ENCODE assay signal across 8 cellular contexts in the genomic region with DNA sequence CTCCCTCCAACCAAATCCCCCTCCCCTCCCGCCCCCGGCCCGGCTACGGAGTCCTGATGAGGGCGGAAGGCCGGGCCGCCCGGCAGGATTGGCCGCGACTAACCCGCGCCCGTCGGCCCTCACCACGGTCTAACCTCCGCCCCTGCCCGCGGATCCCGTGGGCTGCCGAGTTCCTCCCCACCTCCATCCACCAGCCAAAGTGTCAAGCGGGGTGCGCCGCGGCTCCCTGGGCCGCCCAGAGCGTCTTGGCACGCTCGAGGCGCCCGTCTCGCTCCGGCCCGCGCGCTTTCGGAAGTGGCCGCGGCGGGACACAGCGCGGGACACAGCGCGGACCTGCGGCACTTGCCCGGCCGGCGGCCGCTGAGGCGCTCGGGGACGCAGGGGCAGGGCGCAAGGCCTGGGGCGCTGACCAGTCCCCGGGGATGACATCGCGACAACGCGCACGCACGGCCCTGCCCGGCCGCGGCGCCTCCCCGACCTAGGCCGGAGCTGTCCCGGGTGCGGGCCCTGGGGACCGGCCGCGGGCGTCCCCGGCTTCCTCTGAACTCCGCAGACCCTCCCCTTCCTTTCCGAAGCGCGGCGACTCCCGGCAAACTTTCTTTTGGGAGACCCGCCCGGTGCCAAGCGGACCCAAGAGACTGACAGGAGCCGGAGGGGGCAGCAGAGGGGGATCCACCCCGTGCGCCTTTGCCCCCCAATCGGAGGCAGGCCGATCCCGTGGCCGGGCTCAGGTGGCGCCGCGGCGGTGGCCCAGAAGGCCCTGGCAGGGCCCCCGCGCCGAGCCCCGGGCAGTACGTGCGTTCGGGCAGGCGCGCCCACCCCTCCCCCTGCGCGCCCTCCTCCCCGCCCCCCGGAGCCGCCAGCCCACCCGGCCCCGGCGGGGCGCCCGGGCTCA.
DNase-seq lines count a peak whose midpoint lies in the region; FAIRE-seq and TF ChIP-seq lines count a peak whose summit lies in the region.

No MANE protein-coding gene starts in this region.

- TF ChIP-seq CTCF in GM13976 (IDR thresholded peaks at IDR 0.05; ENCODE audit: borderline replicate concordance, control extremely low read depth, extremely low read depth, insufficient read depth, missing control alignments), result no peak

- no peaks in the 10 kb centered on the region for H3K36me3 ChIP-seq in neuron (ENCODE audit: insufficient read depth, low read length)

- TF ChIP-seq POLR2A in H54 (IDR thresholded peaks at IDR 0.05; ENCODE audit: low read depth, low read length), result no peak

- no peak for FAIRE-seq in H54 (lab: Jason Lieb, UNC)
- no peak for FAIRE-seq in frontal cortex (lab: Jason Lieb, UNC)

- DNase-seq in GM13976 (ENCODE audit: low spot score) (peak; percentile 68), H54 (ENCODE audit: insufficient read length, low spot score) (peak; percentile 26), LoVo (ENCODE audit: low spot score) (peak; percentile 38), frontal cortex (ENCODE audit: low spot score in 2 of 2) (peak; percentile 60 to 77), NCI-H2107 treated with DMSO at 0.1 percent for 48 hours (lab: John Stamatoyannopoulos, UW; ENCODE audit: unreplicated experiment) (no peak), NOMO-1 treated with dmso at 0.1 percent for 144 hours (lab: John Stamatoyannopoulos, UW; ENCODE audit: unreplicated experiment) (no peak)
- DNase-seq in activated effector memory CD4-positive, alpha-beta T cell treated with Interleukin-2 at 50 U/mL for 16 hours, result peak; percentile 37

- peaks cover 23% of the 10 kb centered on the region for H3K4me1 ChIP-seq in neuron (ENCODE audit: insufficient read depth, low read length)

- in situ Hi-C loops in GM13976 (cut with MboI; ENCODE audit: low sequenced_read_pairs, unreplicated experiment), result loop anchor here (25.0 kb wide), 1 partner anchor 1246 kb away; no protein-coding TSS in a partner anchor

- H3K4me3 ChIP-seq in neuron (ENCODE audit: low read length), result peak overlapping the region; percentile 78

- peak overlapping the region; percentile 88 for H2AFZ ChIP-seq in neuron (ENCODE audit: low read depth, low read length)

- H3K9me3 ChIP-seq in neuron (ENCODE audit: low read length), result no peaks in the 10 kb centered on the region

- H3K27me3 ChIP-seq in neuron (ENCODE audit: insufficient read depth, low read length), result peaks cover 15% of the 10 kb centered on the region

Comparison
In these comparisons a context has a peak if more than half of its experiments do, and no peak if none do; other contexts are left out.
1. DNase-seq: peak in GM13976 (single experiment), H54 (single experiment), LoVo (single experiment), activated effector memory CD4-positive, alpha-beta T cell treated with Interleukin-2 at 50 U/mL for 16 hours (single experiment) and frontal cortex (2 of 2); none in NCI-H2107 treated with DMSO at 0.1 percent for 48 hours (single experiment) and NOMO-1 treated with dmso at 0.1 percent for 144 hours (single experiment).